Comparison of ENCODE assay signal across 1 cellular context in genomic region chr12:42235426-42235825, GRCh38.
TF ChIP-seq lines count a peak whose summit lies in the region.

No MANE protein-coding gene starts in this region.

TF ChIP-seq in K562, 482 proteins besides CTCF, POLR2A, EP300 and RAD21 (continued from another document):
- TF ChIP-seq PBX2 (CRISPR knock-in tag; IDR thresholded peaks at IDR 0.05; ENCODE audit: low read depth) (no peak), PBX2 (tag; conservative IDR thresholded peaks at IDR 0.05; ENCODE audit: low read depth) (no peak), BCL6 (CRISPR knock-in tag; IDR thresholded peaks at IDR 0.05) (no peak), ZFPM2 (CRISPR knock-in tag; IDR thresholded peaks at IDR 0.05) (no peak), ZNF518B (CRISPR knock-in tag; IDR thresholded peaks at IDR 0.05) (no peak), ZNF232 (CRISPR knock-in tag; IDR thresholded peaks at IDR 0.05) (no peak), POLR2H (tag; IDR thresholded peaks at IDR 0.05; ENCODE audit: low read depth) (no peak), CCNT2 (IDR thresholded peaks at IDR 0.05; ENCODE audit: borderline replicate concordance, extremely low read depth, insufficient read length, low read depth, low read length) (no peak), BCOR (IDR thresholded peaks at IDR 0.05) (no peak), SIX5 (IDR thresholded peaks at IDR 0.05; ENCODE audit: borderline replicate concordance in 1 of 2, insufficient read depth in 1 of 2, low read depth in 1 of 2, low read length in 2 of 2) (no peak), MNT (conservative IDR thresholded peaks at IDR 0.05) (no peak), ZNF444 (CRISPR knock-in tag; IDR thresholded peaks at IDR 0.05) (no peak), E2F6 (IDR thresholded peaks at IDR 0.05; ENCODE audit: borderline replicate concordance in 1 of 2, extremely low read depth in 1 of 2, insufficient read depth in 1 of 2, insufficient read length in 1 of 2, low read depth in 1 of 2, low read length in 1 of 2, poor library complexity in 1 of 2, severe bottlenecking in 1 of 2) (no peak), CHCHD3 (CRISPR knock-in tag; IDR thresholded peaks at IDR 0.05) (no peak), ZFX (CRISPR knock-in tag; IDR thresholded peaks at IDR 0.05) (no peak)
